Comparison of ENCODE assay signal across 8 cellular contexts in the genomic region with DNA sequence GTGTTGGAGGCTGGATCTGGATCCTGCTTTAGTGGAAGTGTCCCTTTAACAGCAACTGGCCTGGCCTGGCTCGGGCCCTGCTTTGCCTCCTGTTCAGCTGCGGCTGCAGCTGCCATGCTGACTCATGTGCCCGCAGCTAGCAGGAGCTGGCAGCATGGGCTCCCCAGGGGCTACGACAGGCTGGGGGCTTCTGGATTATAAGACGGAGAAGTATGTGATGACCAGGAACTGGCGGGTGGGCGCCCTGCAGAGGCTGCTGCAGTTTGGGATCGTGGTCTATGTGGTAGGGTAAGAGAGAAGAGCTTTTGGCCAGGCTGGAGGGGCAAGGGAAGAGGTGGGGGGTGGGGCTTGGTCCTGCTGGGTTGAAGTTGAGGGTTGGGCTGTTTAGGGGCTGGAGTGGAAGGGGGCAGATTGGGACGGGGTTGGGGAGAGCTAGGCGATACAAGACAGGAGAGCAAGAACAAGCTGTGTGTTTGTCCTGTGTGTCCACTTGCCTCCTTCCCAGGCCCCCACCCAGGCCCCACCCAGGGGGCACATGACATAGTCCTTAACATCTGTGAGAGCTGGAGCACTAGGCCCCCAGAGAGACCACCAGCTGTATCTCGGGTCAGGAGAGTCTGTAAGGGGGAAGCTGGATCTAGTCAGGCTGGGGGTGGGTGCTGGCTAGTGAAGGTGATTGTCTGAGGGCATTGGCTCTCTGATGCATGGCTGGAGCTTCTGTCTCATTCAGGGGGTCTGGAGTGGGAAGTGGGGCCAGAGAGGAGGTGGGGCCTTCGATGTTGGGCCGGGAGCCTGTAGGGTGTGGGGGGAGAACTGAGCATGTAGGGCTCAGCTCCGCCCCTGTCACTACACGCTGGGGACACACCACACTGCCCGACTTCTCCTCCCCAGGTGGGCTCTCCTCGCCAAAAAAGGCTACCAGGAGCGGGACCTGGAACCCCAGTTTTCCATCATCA. TPM values are rescaled to one million over a fixed set of nuclear protein-coding genes. Genes with fewer than 3 reads are reported as not detected.
DNase-seq lines count a peak whose midpoint lies in the region.

A gene (plus strand): TSS at position 115 of the 956 bp plus-strand sequence. CDS start 10 bp downstream, at position 125.

- no peaks in the 10 kb centered on the region for H3K9me3 ChIP-seq in adipocyte (ENCODE audit: control insufficient read depth, low read length)

- H3K4me3 ChIP-seq in adipocyte (ENCODE audit: low read length) = peak within 1 kb of the TSS; percentile 76

- H3K4me1 ChIP-seq in adipocyte (ENCODE audit: control insufficient read depth, insufficient read depth, low read length) = peaks cover 16% of the 10 kb centered on the region

- no peaks in the 10 kb centered on the region for H3K36me3 ChIP-seq in adipocyte (ENCODE audit: control insufficient read depth, insufficient read depth, low read length, severe bottlenecking)

- H3K36me3 Mint-ChIP-seq in immature natural killer cell = no peaks in the 10 kb centered on the region

- peak within 1 kb of the TSS; percentile 93 to 99 (median 98) for H3K27ac Mint-ChIP-seq in immature natural killer cell

- peaks cover 33 to 35% of the 10 kb centered on the region in 2 donors for H3K4me1 Mint-ChIP-seq in immature natural killer cell

- peak within 1 kb of the TSS; percentile 67 for H3K9ac ChIP-seq in adipocyte (ENCODE audit: low read length)

- peak; percentile 5 for DNase-seq in NCI-H345 (lab: John Stamatoyannopoulos, UW)
- DNase-seq in NCI-H345 treated with DMSO at 0.1 percent for 48 hours (lab: John Stamatoyannopoulos, UW; ENCODE audit: unreplicated experiment) = no peak
- DNase-seq in adipocyte (ENCODE audit: low read depth) = peak; percentile 53
- no peak for DNase-seq in immature natural killer cell
- no peak for DNase-seq in SIG-M5 (lab: John Stamatoyannopoulos, UW)
- DNase-seq in stimulated activated CD4-positive, alpha-beta T cell treated with anti-CD3 and anti-CD28 coated beads, Interleukin-1b, Interleukin-23, amount 100 ng/mL, for 48 hours = no peak
- no peak for DNase-seq in effector CD4-positive, alpha-beta T cell

- peak within 1 kb of the TSS; percentile 81 to 95 (median 87) for H3K4me3 Mint-ChIP-seq in immature natural killer cell

- peak within 1 kb of the TSS; percentile 75 for H3K27ac ChIP-seq in temporal lobe (ENCODE audit: low read depth, low read length)

- no peaks in the 10 kb centered on the region for H3K27me3 ChIP-seq in adipocyte (replicated peaks; ENCODE audit: control insufficient read depth, insufficient read depth, low read length)

- no peaks in the 10 kb centered on the region for H3K9me3 Mint-ChIP-seq in immature natural killer cell

- H3K27me3 Mint-ChIP-seq in immature natural killer cell (ENCODE audit: low read depth in 3 of 3) = peaks cover 4 to 13% (median 7%) of the 10 kb centered on the region in 3 donors

RNA-seq across cellular contexts. Expression of the gene that starts here (rescaled TPM):
- polyA plus RNA-seq in immature natural killer cell = not detected
- total RNA-seq in temporal lobe = 0.49 TPM

Comparison
In these comparisons a context has a peak if more than half of its experiments do, and no peak if none do; other contexts are left out.
1. DNase-seq: peak in NCI-H345 (single experiment) and adipocyte (single experiment); none in NCI-H345 treated with DMSO at 0.1 percent for 48 hours (single experiment), immature natural killer cell (0 of 3), SIG-M5 (single experiment), stimulated activated CD4-positive, alpha-beta T cell treated with anti-CD3 and anti-CD28 coated beads, Interleukin-1b, Interleukin-23, amount 100 ng/mL, for 48 hours (single experiment) and effector CD4-positive, alpha-beta T cell (single experiment).